1 cellular context compared by ENCODE assay signal in the genomic region with DNA sequence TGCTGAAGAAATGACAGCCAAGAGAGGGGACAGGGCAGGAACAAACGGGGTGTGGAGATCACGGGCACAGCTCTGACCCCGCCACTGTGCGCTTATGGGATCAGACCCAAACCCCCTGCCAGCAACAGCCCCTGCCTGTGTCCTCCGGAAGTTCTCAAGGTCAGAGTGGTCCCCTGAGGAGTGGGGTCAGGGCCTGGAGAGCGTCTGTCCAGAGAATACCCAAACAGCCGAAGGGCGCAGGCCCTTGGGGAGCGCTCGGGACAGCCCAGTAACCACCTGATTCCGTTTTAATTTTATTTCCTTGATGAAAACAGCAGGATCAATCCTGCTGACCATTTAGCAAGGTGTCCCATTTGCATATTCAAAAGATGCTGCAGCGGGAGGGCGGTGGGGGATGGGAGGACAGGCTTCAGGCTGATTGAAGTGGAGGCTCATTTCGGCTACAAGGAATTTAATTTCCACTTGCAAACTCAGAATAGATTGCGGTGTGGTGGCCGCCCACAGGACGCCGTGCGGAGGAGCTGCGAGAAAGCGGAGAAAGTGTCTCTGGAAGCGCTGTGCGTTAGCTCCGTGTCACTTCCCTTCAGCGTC.
TF ChIP-seq lines count a peak whose summit lies in the region.

No MANE protein-coding gene starts in this region.

TF ChIP-seq in GM12878, 131 proteins besides CTCF, POLR2A, EP300 and RAD21:
- TF ChIP-seq POU2F2 (IDR thresholded peaks at IDR 0.05; ENCODE audit: borderline replicate concordance, low read depth, low read length) (peak; percentile 71; the same call in 1 of the 3 replicates), RELA (IDR thresholded peaks at IDR 0.05; ENCODE audit: borderline replicate concordance, partially characterized antibody) (no peak)
- TF ChIP-seq, protein P1, sequence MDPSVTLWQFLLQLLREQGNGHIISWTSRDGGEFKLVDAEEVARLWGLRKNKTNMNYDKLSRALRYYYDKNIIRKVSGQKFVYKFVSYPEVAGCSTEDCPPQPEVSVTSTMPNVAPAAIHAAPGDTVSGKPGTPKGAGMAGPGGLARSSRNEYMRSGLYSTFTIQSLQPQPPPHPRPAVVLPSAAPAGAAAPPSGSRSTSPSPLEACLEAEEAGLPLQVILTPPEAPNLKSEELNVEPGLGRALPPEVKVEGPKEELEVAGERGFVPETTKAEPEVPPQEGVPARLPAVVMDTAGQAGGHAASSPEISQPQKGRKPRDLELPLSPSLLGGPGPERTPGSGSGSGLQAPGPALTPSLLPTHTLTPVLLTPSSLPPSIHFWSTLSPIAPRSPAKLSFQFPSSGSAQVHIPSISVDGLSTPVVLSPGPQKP (IDR thresholded peaks at IDR 0.05; ENCODE audit: low read depth, low read length): no peak
